26 cellular contexts compared by ENCODE assay signal in genomic region chr5:32317056-32317455, GRCh38. TPM values are rescaled to one million over a fixed set of nuclear protein-coding genes. Genes with fewer than 3 reads are reported as not detected.
DNase-seq lines count a peak whose midpoint lies in the region; ATAC-seq and FAIRE-seq lines count a peak whose summit lies in the region.
"Had no signal": no experiment of that assay in that cellular context is flagged by ENCODE, and none has a peak within 500 bp of the region (broad histone marks: within the 10 kb centered on the region; RNA-seq: fewer than 3 reads in every experiment).

No MANE protein-coding gene starts in this region.

- H3K4me2 ChIP-seq in neuronal stem cell (ENCODE audit: insufficient read depth, low read length, poor library complexity, severe bottlenecking): no peak overlapping the region

- no peak overlapping the region for H3K27ac Mint-ChIP-seq in activated CD8-positive, alpha-beta memory T cell treated with anti-CD3 and anti-CD28 coated beads, Interleukin-2, amount 10 ng/mL, durations not matched to agents 7 days and 5 days
- peak overlapping the region; percentile 42 for H3K27ac Mint-ChIP-seq in stimulated activated naive B cell treated with anti-CD40 and anti-IgM and Interleukin-4, amounts not matched to agents 10 μg/mL and 1 μg/mL and 100 μg/mL, for 72 hours
- H3K27ac Mint-ChIP-seq: H9, HFFc6 had no signal

- ATAC-seq in activated CD8-positive, alpha-beta memory T cell treated with anti-CD3 and anti-CD28 coated beads, Interleukin-2, amount 10 ng/mL, durations not matched to agents 7 days and 5 days: no peak
- no peak for ATAC-seq in stimulated activated naive B cell treated with anti-CD40 and anti-IgM and Interleukin-4, amounts not matched to agents 10 μg/mL and 1 μg/mL and 100 μg/mL, for 72 hours (replicated peaks)
- no peak for ATAC-seq in GM18867 (IDR thresholded peaks at IDR 0.05; ENCODE audit: unreplicated experiment)
- ATAC-seq in HG03135 (IDR thresholded peaks at IDR 0.05; ENCODE audit: unreplicated experiment): no peak
- ATAC-seq: SK-N-SH treated with all-trans-retinoic acid at 6 μM for 48 hours had no signal

- no peak overlapping the region for H2AFZ ChIP-seq in neuronal stem cell (ENCODE audit: low read length)

- no peak overlapping the region for H4K8ac ChIP-seq in neuronal stem cell (ENCODE audit: low read depth, low read length)

- H3K27me3 ChIP-seq in neuronal stem cell (ENCODE audit: control insufficient read depth in 3 of 3, insufficient read depth in 3 of 3, low read depth in 1 of 3, low read length in 3 of 3): no peaks in the 10 kb centered on the region
- H3K27me3 ChIP-seq: SJCRH30 had no signal

- peak; percentile 59 for FAIRE-seq in HTR-8/SVneo (lab: Jason Lieb, UNC)

- H2BK15ac ChIP-seq in neuronal stem cell (ENCODE audit: low read length): no peak overlapping the region

- no peak overlapping the region for H2BK5ac ChIP-seq in neuronal stem cell (ENCODE audit: low read length)

- no peak overlapping the region for H3K4me3 Mint-ChIP-seq in activated CD8-positive, alpha-beta memory T cell treated with anti-CD3 and anti-CD28 coated beads, Interleukin-2, amount 10 ng/mL, durations not matched to agents 7 days and 5 days
- H3K4me3 Mint-ChIP-seq in stimulated activated naive B cell treated with anti-CD40 and anti-IgM and Interleukin-4, amounts not matched to agents 10 μg/mL and 1 μg/mL and 100 μg/mL, for 72 hours: no peak overlapping the region
- H3K4me3 Mint-ChIP-seq: H9, HFFc6 had no signal

- no peaks in the 10 kb centered on the region for H3K36me3 ChIP-seq in neuronal stem cell (replicated peaks in 1 of 2; ENCODE audit: control insufficient read depth in 2 of 2, insufficient read depth in 2 of 2, low read length in 2 of 2)
- H3K36me3 ChIP-seq: SJCRH30 had no signal

- H2BK12ac ChIP-seq in neuronal stem cell (ENCODE audit: low read length): no peak overlapping the region

- CTCF ChIA-PET in activated CD8-positive, alpha-beta memory T cell treated with anti-CD3 and anti-CD28 coated beads, Interleukin-2, amount 10 ng/mL, durations not matched to agents 7 days and 5 days (lab: Charles Lee): interaction anchor here (1.0 kb wide), 1 partner anchor 13 kb away, joined by 4 read pairs; no protein-coding TSS in a partner anchor

- peaks cover 5% of the 10 kb centered on the region for H3K9me3 Mint-ChIP-seq in activated CD8-positive, alpha-beta memory T cell treated with anti-CD3 and anti-CD28 coated beads, Interleukin-2, amount 10 ng/mL, durations not matched to agents 7 days and 5 days (ENCODE audit: low read depth)
- peaks cover 6% of the 10 kb centered on the region in 2 donors for H3K9me3 Mint-ChIP-seq in stimulated activated naive B cell treated with anti-CD40 and anti-IgM and Interleukin-4, amounts not matched to agents 10 μg/mL and 1 μg/mL and 100 μg/mL, for 72 hours

- DNase-seq in activated CD8-positive, alpha-beta memory T cell treated with anti-CD3 and anti-CD28 coated beads for 24 hours: peak; percentile 47
- DNase-seq in activated CD8-positive, alpha-beta memory T cell treated with anti-CD3 and anti-CD28 coated beads, Interleukin-2, amount 10 ng/mL, durations not matched to agents 7 days and 5 days: no peak
- DNase-seq in HTR-8/SVneo (ENCODE audit: insufficient read length, low spot score) (no peak), neuronal stem cell (ENCODE audit: low spot score) (no peak), DMS 273 treated with DMSO at 0.1 percent for 48 hours (lab: John Stamatoyannopoulos, UW) (no peak)
- DNase-seq in stimulated activated naive B cell treated with anti-CD40 and anti-IgM and Interleukin-4, amounts not matched to agents 10 μg/mL and 1 μg/mL and 100 μg/mL, for 72 hours: no peak
- DNase-seq: 8988T, ACHN, Calu3, DMS153, DND-41, H9, HFFc6, Karpas-422, MV-4-11, NCI-H1105, NCI-H1436 treated with DMSO at 0.1 percent for 48 hours, NCI-H187 treated with DMSO at 0.1 percent for 48 hours, NCI-H2171 treated with DMSO at 0.1 percent for 48 hours, NCI-H345, NCI-H524, NCI-H774, SJCRH30 had no signal

- H3K9me3 ChIP-seq in neuronal stem cell (replicated peaks in 1 of 2; ENCODE audit: control insufficient read depth in 2 of 2, insufficient read depth in 1 of 2, low read depth in 1 of 2, low read length in 2 of 2): peaks cover 2 to 5% of the 10 kb centered on the region in 2 donors

- no peak overlapping the region for H2BK120ac ChIP-seq in neuronal stem cell (ENCODE audit: low read depth, low read length)

- peak overlapping the region; percentile 3 for H2AK5ac ChIP-seq in neuronal stem cell (ENCODE audit: low read depth, low read length)

- no peak overlapping the region for H3K23ac ChIP-seq in neuronal stem cell (ENCODE audit: low read depth, low read length, poor library complexity)

- peaks cover 2% of the 10 kb centered on the region for H3K4me1 Mint-ChIP-seq in activated CD8-positive, alpha-beta memory T cell treated with anti-CD3 and anti-CD28 coated beads, Interleukin-2, amount 10 ng/mL, durations not matched to agents 7 days and 5 days
- peaks cover 3 to 7% of the 10 kb centered on the region in 2 donors for H3K4me1 Mint-ChIP-seq in stimulated activated naive B cell treated with anti-CD40 and anti-IgM and Interleukin-4, amounts not matched to agents 10 μg/mL and 1 μg/mL and 100 μg/mL, for 72 hours

- H3K79me1 ChIP-seq in neuronal stem cell (ENCODE audit: low read depth, low read length): peaks cover 3% of the 10 kb centered on the region

- no peak overlapping the region for H4K91ac ChIP-seq in neuronal stem cell (ENCODE audit: low read depth, low read length, poor library complexity)

- no peak overlapping the region for H3K27ac ChIP-seq in neuronal stem cell (replicated peaks; ENCODE audit: low read length)
- H3K27ac ChIP-seq: SJCRH30 had no signal

- no peak overlapping the region for H3K14ac ChIP-seq in neuronal stem cell (ENCODE audit: low read length)

- WGBS in neuronal stem cell (ENCODE audit: extremely low coverage in 2 of 2, insufficient read length in 2 of 2, insufficient replicate concordance in 1 of 2), 2 donors: no CpG with 5 or more reads among the region's 6 CpGs

- no peak overlapping the region for H3K18ac ChIP-seq in neuronal stem cell (ENCODE audit: low read length)

- H3K27me3 Mint-ChIP-seq in activated CD8-positive, alpha-beta memory T cell treated with anti-CD3 and anti-CD28 coated beads, Interleukin-2, amount 10 ng/mL, durations not matched to agents 7 days and 5 days: no peaks in the 10 kb centered on the region
- H3K27me3 Mint-ChIP-seq in stimulated activated naive B cell treated with anti-CD40 and anti-IgM and Interleukin-4, amounts not matched to agents 10 μg/mL and 1 μg/mL and 100 μg/mL, for 72 hours: no peaks in the 10 kb centered on the region

- H3K9ac ChIP-seq in neuronal stem cell (ENCODE audit: low read depth, low read length, poor library complexity): peak overlapping the region; percentile 54

- H3K4me1 ChIP-seq in neuronal stem cell (ENCODE audit: control insufficient read depth in 2 of 2, insufficient read depth in 1 of 2, low read depth in 1 of 2, low read length in 2 of 2): no peaks in the 10 kb centered on the region
- H3K4me1 ChIP-seq: SJCRH30 had no signal

- peak overlapping the region in 1 of 2 donors; percentile 6 for H3K4me3 ChIP-seq in neuronal stem cell (ENCODE audit: low read length in 2 of 2)
- H3K4me3 ChIP-seq: SJCRH30 had no signal

- H3K4ac ChIP-seq in neuronal stem cell (ENCODE audit: low read length): no peak overlapping the region

- peaks cover 5% of the 10 kb centered on the region for H3K36me3 Mint-ChIP-seq in activated CD8-positive, alpha-beta memory T cell treated with anti-CD3 and anti-CD28 coated beads, Interleukin-2, amount 10 ng/mL, durations not matched to agents 7 days and 5 days
- peaks cover 5 to 7% of the 10 kb centered on the region in 2 donors for H3K36me3 Mint-ChIP-seq in stimulated activated naive B cell treated with anti-CD40 and anti-IgM and Interleukin-4, amounts not matched to agents 10 μg/mL and 1 μg/mL and 100 μg/mL, for 72 hours

RNA-seq across cellular contexts. Expression of gene MTMR12, which starts 4.3 kb away (rescaled TPM):
- 10 to 100 TPM; 23.3 to 26.6 TPM for total RNA-seq in activated CD8-positive, alpha-beta memory T cell treated with anti-CD3 and anti-CD28 coated beads, Interleukin-2, amount 10 ng/mL, durations not matched to agents 7 days and 5 days
- polyA plus RNA-seq in neuronal stem cell (2013, experiment 1 of 2): 14.2 TPM
- 14.8 TPM for polyA plus RNA-seq in neuronal stem cell (2013, experiment 2 of 2)
